9 cellular contexts compared by ENCODE assay signal in the genomic region with DNA sequence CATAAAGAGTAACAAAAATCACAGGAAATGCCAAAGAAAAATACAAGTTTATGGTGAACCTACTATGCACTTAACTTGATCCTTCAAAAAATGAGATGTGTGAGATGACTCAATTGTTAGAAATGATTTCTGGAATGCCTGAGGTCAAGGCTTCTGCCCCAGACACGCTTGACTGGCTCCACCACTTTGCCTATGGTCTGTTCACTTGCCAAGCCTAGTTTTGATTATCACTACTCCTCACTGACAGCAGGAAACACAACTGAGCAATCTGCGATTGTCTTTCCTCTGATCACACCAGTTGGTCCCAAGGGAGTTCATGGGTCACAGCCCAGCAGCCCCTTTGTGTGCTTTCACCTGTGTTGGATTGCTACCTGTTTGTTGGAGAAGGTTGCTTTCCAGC. TPM values are rescaled to one million over a fixed set of nuclear protein-coding genes. Genes with fewer than 3 reads are reported as not detected.
DNase-seq lines count a peak whose midpoint lies in the region; ATAC-seq and TF ChIP-seq lines count a peak whose summit lies in the region.
"Had no signal": no experiment of that assay in that cellular context is flagged by ENCODE, and none has a peak within 500 bp of the region (broad histone marks: within the 10 kb centered on the region; RNA-seq: fewer than 3 reads in every experiment).

No MANE protein-coding gene starts in this region.

- H3K27me3 Mint-ChIP-seq in activated T-helper 2 cell treated with anti-CD3 and anti-CD28 coated beads, Interferon-gamma antibody, Interleukin-2, Interleukin-4, amounts not matched to agents 10 μg/mL and 5 μg/mL and 100 μg/mL, durations not matched to agents 14 hours and 24 hours and 36 hours (ENCODE audit: low read depth): peaks cover 2% of the 10 kb centered on the region
- no peaks in the 10 kb centered on the region for H3K27me3 Mint-ChIP-seq in endodermal cell (ENCODE audit: insufficient read depth)

- ATAC-seq in GM21447 (IDR thresholded peaks at IDR 0.05; ENCODE audit: unreplicated experiment) (peak; percentile 97), HG03575 (IDR thresholded peaks at IDR 0.05; ENCODE audit: extremely low read depth, insufficient number of reproducible peaks, low FRiP score, unreplicated experiment) (peak; percentile 94), sciatic nerve (no peak)

- peaks cover 5% of the 10 kb centered on the region for H3K9me3 ChIP-seq in endodermal cell (ENCODE audit: control insufficient read depth, low read length)

- no peak for TF ChIP-seq CTCF in endodermal cell (conservative IDR thresholded peaks at IDR 0.05)

- no peaks in the 10 kb centered on the region for H3K36me3 ChIP-seq in endodermal cell (ENCODE audit: control insufficient read depth, insufficient read depth, low read length)
- H3K36me3 ChIP-seq: cardiac muscle cell had no signal

- in situ Hi-C loops in Caki2 (cut with HindIII; ENCODE audit: low pct_unique_long_range_greater_than_20kb, low sequenced_read_pairs): no loop called here

- H3K4me3 ChIP-seq in endodermal cell (ENCODE audit: low read length): no peak overlapping the region
- H3K4me3 ChIP-seq: cardiac muscle cell had no signal

- no peaks in the 10 kb centered on the region for H3K27me3 ChIP-seq in endodermal cell (ENCODE audit: control insufficient read depth, insufficient read depth, low read length, poor library complexity, severe bottlenecking)
- H3K27me3 ChIP-seq: cardiac muscle cell had no signal

- H3K27ac ChIP-seq in epithelial cell of prostate: peak overlapping the region; percentile 61
- H3K27ac ChIP-seq in endodermal cell (ENCODE audit: low read depth, low read length): no peak overlapping the region
- H3K27ac ChIP-seq: cardiac muscle cell had no signal

- no peaks in the 10 kb centered on the region for H3K4me1 Mint-ChIP-seq in activated T-helper 2 cell treated with anti-CD3 and anti-CD28 coated beads, Interferon-gamma antibody, Interleukin-2, Interleukin-4, amounts not matched to agents 10 μg/mL and 5 μg/mL and 100 μg/mL, durations not matched to agents 14 hours and 24 hours and 36 hours (ENCODE audit: low read depth)
- H3K4me1 Mint-ChIP-seq in endodermal cell: no peaks in the 10 kb centered on the region

- DNase-seq in Caki2 (ENCODE audit: low read depth) (peak; percentile 74), epithelial cell of prostate (ENCODE audit: low read depth, low spot score) (no peak), endodermal cell (no peak), DMS53 (lab: John Stamatoyannopoulos, UW) (no peak), sciatic nerve (ENCODE audit: low spot score) (no peak)
- DNase-seq in activated T-helper 2 cell treated with anti-CD3 and anti-CD28 coated beads, Interferon-gamma antibody, Interleukin-2, Interleukin-4, amounts not matched to agents 10 μg/mL and 5 μg/mL and 100 μg/mL, durations not matched to agents 14 hours and 24 hours and 36 hours (ENCODE audit: low spot score): no peak

- H3K9me3 Mint-ChIP-seq in activated T-helper 2 cell treated with anti-CD3 and anti-CD28 coated beads, Interferon-gamma antibody, Interleukin-2, Interleukin-4, amounts not matched to agents 10 μg/mL and 5 μg/mL and 100 μg/mL, durations not matched to agents 14 hours and 24 hours and 36 hours: no peaks in the 10 kb centered on the region
- H3K9me3 Mint-ChIP-seq in endodermal cell: peaks cover 11% of the 10 kb centered on the region

- 73 to 94% methylated on average over 2 of the region's 2 CpGs for WGBS in endodermal cell (ENCODE audit: insufficient coverage in 1 of 2, insufficient read length in 1 of 2), 2 experiments

- H3K27ac Mint-ChIP-seq in activated T-helper 2 cell treated with anti-CD3 and anti-CD28 coated beads, Interferon-gamma antibody, Interleukin-2, Interleukin-4, amounts not matched to agents 10 μg/mL and 5 μg/mL and 100 μg/mL, durations not matched to agents 14 hours and 24 hours and 36 hours: no peak overlapping the region
- H3K27ac Mint-ChIP-seq in endodermal cell: no peak overlapping the region

- no peaks in the 10 kb centered on the region for H3K36me3 Mint-ChIP-seq in activated T-helper 2 cell treated with anti-CD3 and anti-CD28 coated beads, Interferon-gamma antibody, Interleukin-2, Interleukin-4, amounts not matched to agents 10 μg/mL and 5 μg/mL and 100 μg/mL, durations not matched to agents 14 hours and 24 hours and 36 hours (ENCODE audit: low read depth)
- H3K36me3 Mint-ChIP-seq in endodermal cell (ENCODE audit: low read depth): no peaks in the 10 kb centered on the region

- no peak overlapping the region for H3K9ac ChIP-seq in endodermal cell (ENCODE audit: extremely low read depth, low read length, poor library complexity, severe bottlenecking)

- H3K4me3 Mint-ChIP-seq in activated T-helper 2 cell treated with anti-CD3 and anti-CD28 coated beads, Interferon-gamma antibody, Interleukin-2, Interleukin-4, amounts not matched to agents 10 μg/mL and 5 μg/mL and 100 μg/mL, durations not matched to agents 14 hours and 24 hours and 36 hours (ENCODE audit: low read depth): no peak overlapping the region
- H3K4me3 Mint-ChIP-seq in endodermal cell: no peak overlapping the region

- no peaks in the 10 kb centered on the region for H3K4me1 ChIP-seq in endodermal cell (ENCODE audit: control insufficient read depth, insufficient read depth, low read length)

- intact Hi-C loops in activated T-helper 2 cell treated with anti-CD3 and anti-CD28 coated beads, Interferon-gamma antibody, Interleukin-2, Interleukin-4, amounts not matched to agents 10 μg/mL and 5 μg/mL and 100 μg/mL, durations not matched to agents 14 hours and 24 hours and 36 hours (cut with micrococcal nuclease): no loop called here
- intact Hi-C loops in sciatic nerve (cut with DNase I): no loop called here

RNA-seq across cellular contexts. Expression of gene PRDM10, which starts 20.6 kb away (rescaled TPM):
- total RNA-seq in Caki2 (2014; rRNA removed; shearing (Covaris generic); ENCODE audit: low replicate concordance): 0.70 and 1.5 TPM in 2 replicates
- 15.3 and 15.5 TPM in 2 replicates for total RNA-seq in activated T-helper 2 cell treated with anti-CD3 and anti-CD28 coated beads, Interferon-gamma antibody, Interleukin-2, Interleukin-4, amounts not matched to agents 10 μg/mL and 5 μg/mL and 100 μg/mL, durations not matched to agents 14 hours and 24 hours and 36 hours
- total RNA-seq in endodermal cell (10 to 100 TPM; 15.9 to 16.4 TPM), sciatic nerve (12.3 TPM)
- polyA plus RNA-seq in endodermal cell (2013, experiment 1 of 2): 9.9 TPM
- 9.7 TPM for polyA plus RNA-seq in endodermal cell (2013, experiment 2 of 2)

RNA-seq across cellular contexts. Expression of gene APLP2, which starts 46.5 kb away (rescaled TPM):
- total RNA-seq in Caki2 (2014; rRNA removed; shearing (Covaris generic); ENCODE audit: low replicate concordance): 143 and 169 TPM in 2 replicates
- 54.6 and 57.2 TPM in 2 replicates for total RNA-seq in activated T-helper 2 cell treated with anti-CD3 and anti-CD28 coated beads, Interferon-gamma antibody, Interleukin-2, Interleukin-4, amounts not matched to agents 10 μg/mL and 5 μg/mL and 100 μg/mL, durations not matched to agents 14 hours and 24 hours and 36 hours
- total RNA-seq in endodermal cell (100 to 1,000 TPM; 821 to 864 TPM), sciatic nerve (222 TPM)
- polyA plus RNA-seq in endodermal cell (2013, experiment 1 of 2): 422 TPM
- 467 TPM for polyA plus RNA-seq in endodermal cell (2013, experiment 2 of 2)
